Comparison of ENCODE assay signal across 1 cellular context in genomic region chr13:95457294-95457693, GRCh38.
TF ChIP-seq lines count a peak whose summit lies in the region.

No MANE protein-coding gene starts in this region.

TF ChIP-seq in GM12878, 131 proteins besides CTCF, POLR2A, EP300 and RAD21 (continued from another document):
- 0 out of 2 replicates have a peak, but pooled peaks have one; percentile 33 for TF ChIP-seq TCF7 (IDR thresholded peaks at IDR 0.05; ENCODE audit: borderline replicate concordance)
- TF ChIP-seq MTA3 (IDR thresholded peaks at IDR 0.05; ENCODE audit: borderline replicate concordance, low read length), result peak; percentile 68; the same call in 1 of the 2 replicates
- TF ChIP-seq RBBP5 (conservative IDR thresholded peaks at IDR 0.05), result no peak
- no peak for TF ChIP-seq STAT3 (IDR thresholded peaks at IDR 0.05; ENCODE audit: low read depth, low read length)
- TF ChIP-seq ZBED1 (IDR thresholded peaks at IDR 0.05; ENCODE audit: borderline replicate concordance), result no peak
- no peak for TF ChIP-seq NFXL1 (IDR thresholded peaks at IDR 0.05; ENCODE audit: borderline replicate concordance)
- TF ChIP-seq ATF7 (IDR thresholded peaks at IDR 0.05; ENCODE audit: low read depth), result peak; percentile 63
- TF ChIP-seq ATF2 (IDR thresholded peaks at IDR 0.05; ENCODE audit: low read length), result peak; percentile 73; the same call in 1 of the 2 replicates
- TF ChIP-seq NR2C2 (IDR thresholded peaks at IDR 0.05; ENCODE audit: borderline replicate concordance, control insufficient read depth, insufficient read length, low read depth), result no peak
- TF ChIP-seq YY1 (IDR thresholded peaks at IDR 0.05; ENCODE audit: low read depth, low read length), result 0 out of 2 replicates have a peak, but pooled peaks have one; percentile 38
- no peak for TF ChIP-seq SRF (IDR thresholded peaks at IDR 0.05; ENCODE audit: low read depth in 2 of 2, low read length in 2 of 2)
- peak; percentile 38; the same call in 1 of the 2 replicates for TF ChIP-seq HDAC2 (IDR thresholded peaks at IDR 0.05)
- no peak for TF ChIP-seq ZBTB33 (IDR thresholded peaks at IDR 0.05)
- peak; percentile 89 for TF ChIP-seq RUNX3 (IDR thresholded peaks at IDR 0.05; ENCODE audit: low read length)
- no peak for TF ChIP-seq MXI1 (IDR thresholded peaks at IDR 0.05; ENCODE audit: low read depth, low read length)
- peak; percentile 27; the same call in 1 of the 2 replicates for TF ChIP-seq MTA2 (IDR thresholded peaks at IDR 0.05; ENCODE audit: low read depth)
- no peak for TF ChIP-seq NRF1 (conservative IDR thresholded peaks at IDR 0.05; ENCODE audit: low read depth, low read length)
- no peak for TF ChIP-seq RFX5 (IDR thresholded peaks at IDR 0.05; ENCODE audit: low read depth, low read length)
- no peak for TF ChIP-seq RELA (IDR thresholded peaks at IDR 0.05; ENCODE audit: borderline replicate concordance, partially characterized antibody)
- peak; percentile 86 for TF ChIP-seq NR2F1 (conservative IDR thresholded peaks at IDR 0.05)
- TF ChIP-seq E2F4 (IDR thresholded peaks at IDR 0.05; ENCODE audit: low read depth, low read length), result no peak
- TF ChIP-seq SUZ12 (IDR thresholded peaks at IDR 0.05; ENCODE audit: unreplicated experiment), result no peak
- peak; percentile 64 for TF ChIP-seq RELB (IDR thresholded peaks at IDR 0.05; ENCODE audit: low read depth)
